18 cellular contexts compared by ENCODE assay signal in the genomic region with DNA sequence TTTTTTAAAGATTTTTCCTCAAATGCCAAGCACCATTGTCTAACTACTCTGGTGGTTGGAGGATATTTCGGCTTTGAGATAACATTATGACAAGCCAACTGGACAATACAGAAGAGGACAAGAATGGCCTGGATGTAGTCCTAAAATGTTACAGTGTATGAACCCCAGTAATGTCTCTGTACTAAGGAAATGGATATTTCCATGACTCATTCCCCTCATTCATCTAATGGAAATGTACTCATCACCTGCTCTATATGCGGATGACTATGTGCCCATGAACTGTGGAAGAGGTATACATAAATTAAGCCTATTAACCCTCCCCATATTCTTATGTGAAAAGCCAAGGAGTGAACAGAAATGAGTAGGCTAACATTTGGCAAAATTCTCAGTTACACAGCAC.
DNase-seq lines count a peak whose midpoint lies in the region; ATAC-seq and TF ChIP-seq lines count a peak whose summit lies in the region.
"Had no signal": no experiment of that assay in that cellular context is flagged by ENCODE, and none has a peak within 500 bp of the region (broad histone marks: within the 10 kb centered on the region; RNA-seq: fewer than 3 reads in every experiment).

No MANE protein-coding gene starts in this region.

- no peak for TF ChIP-seq POLR2A in GM18505 (IDR thresholded peaks at IDR 0.05; ENCODE audit: borderline replicate concordance, extremely low read depth, insufficient read depth, insufficient read length)

- no peak for TF ChIP-seq CTCF in astrocyte of the spinal cord (IDR thresholded peaks at IDR 0.05; ENCODE audit: low read depth, low read length)

- no peak for ATAC-seq in GM21367 (IDR thresholded peaks at IDR 0.05; ENCODE audit: unreplicated experiment)
- ATAC-seq in GM18505 (IDR thresholded peaks at IDR 0.05; ENCODE audit: unreplicated experiment): no peak

- in situ Hi-C loops in astrocyte of the spinal cord (cut with HindIII; ENCODE audit: low sequenced_read_pairs): no loop called here

- DNase-seq in DMS 273 (lab: John Stamatoyannopoulos, UW; ENCODE audit: unreplicated experiment) (peak; percentile 25), DMS 273 treated with DMSO at 0.1 percent for 48 hours (lab: John Stamatoyannopoulos, UW) (no peak), M059J (ENCODE audit: low read depth) (peak; percentile 29), astrocyte of the spinal cord (ENCODE audit: low read depth, low spot score) (peak; percentile 35), kidney tubule cell (ENCODE audit: low spot score) (peak; percentile 77)
- no peak for DNase-seq in activated CD4-positive, alpha-beta T cell treated with anti-CD3 and anti-CD28 coated beads for 48 hours
- DNase-seq: activated B cell treated with CpG ODN at 0.5 μM for 24 hours; activated effector memory CD4-positive, alpha-beta T cell treated with Interleukin-2 at 50 U/mL for 16 hours; amygdala; colonic mucosa; NCI-H2029; NCI-H774; retina; stimulated activated CD4-positive, alpha-beta T cell treated with anti-CD3 and anti-CD28 coated beads, Interleukin-15, amount 100 ng/mL, for 24 hours; stomach; T-helper 1 cell had no signal

- H3K4me3 ChIP-seq in astrocyte of the spinal cord (ENCODE audit: low read depth, low read length): no peak overlapping the region
- H3K4me3 ChIP-seq: colonic mucosa, stomach had no signal

Comparison
In these comparisons a context has a peak if more than half of its experiments do, and no peak if none do; other contexts are left out.
1. DNase-seq: peak in DMS 273 (single experiment), M059J (single experiment), astrocyte of the spinal cord (single experiment) and kidney tubule cell (single experiment); none in DMS 273 treated with DMSO at 0.1 percent for 48 hours (single experiment) and activated CD4-positive, alpha-beta T cell treated with anti-CD3 and anti-CD28 coated beads for 48 hours (single experiment).